ENCODE assay signal across 8 cellular contexts in genomic region chr4:119626943-119627266, GRCh38. TPM values are rescaled to one million over a fixed set of nuclear protein-coding genes. Genes with fewer than 3 reads are reported as not detected.
A peak's percentile ranks its signal among the peaks of the same experiment; 100 is the strongest.
DNase-seq lines count a peak whose midpoint lies in the region; ATAC-seq, FAIRE-seq and TF ChIP-seq lines count a peak whose summit lies in the region.

No MANE protein-coding gene starts in this region.

- H3K27ac Mint-ChIP-seq in activated T-cell treated with anti-CD3 and anti-CD28 coated beads, Interleukin-2, amount 50 U/mL, for 72 hours, result no peak overlapping the region
- no peak overlapping the region for H3K27ac Mint-ChIP-seq in stimulated activated naive CD8-positive, alpha-beta T cell treated with anti-CD3 and anti-CD28 coated beads, Interleukin-15, amount 100 ng/mL, for 72 hours

- H3K9me2 ChIP-seq in SK-N-SH, result no peaks in the 10 kb centered on the region

- FAIRE-seq in D721Med (lab: Jason Lieb, UNC), result no peak

- H3K4me1 Mint-ChIP-seq in activated T-cell treated with anti-CD3 and anti-CD28 coated beads, Interleukin-2, amount 50 U/mL, for 72 hours (ENCODE audit: low read depth), result peaks cover 17% of the 10 kb centered on the region
- H3K4me1 Mint-ChIP-seq in stimulated activated naive CD8-positive, alpha-beta T cell treated with anti-CD3 and anti-CD28 coated beads, Interleukin-15, amount 100 ng/mL, for 72 hours, result peaks cover 21% of the 10 kb centered on the region

- peak overlapping the region in 1 of 2 experiments; percentile 44; a peak in 1 of 4 replicates for H3K27ac ChIP-seq in SK-N-SH (ENCODE audit: low read depth in 2 of 2, low read length in 1 of 2)

- peaks cover 0 to 7% of the 10 kb centered on the region in 2 experiments; a peak in 2 of 4 replicates for H3K4me1 ChIP-seq in SK-N-SH (ENCODE audit: control insufficient read depth in 1 of 2, insufficient read depth in 2 of 2, low read depth in 1 of 2, low read length in 1 of 2)

- H3K9ac ChIP-seq in SK-N-SH, result peak overlapping the region; percentile 71

- H3K4me3 Mint-ChIP-seq in activated T-cell treated with anti-CD3 and anti-CD28 coated beads, Interleukin-2, amount 50 U/mL, for 72 hours, result peak overlapping the region; percentile 82 to 94
- peak overlapping the region; percentile 83 to 84 for H3K4me3 Mint-ChIP-seq in stimulated activated naive CD8-positive, alpha-beta T cell treated with anti-CD3 and anti-CD28 coated beads, Interleukin-15, amount 100 ng/mL, for 72 hours

- peak overlapping the region; percentile 96 for H3K4me2 ChIP-seq in SK-N-SH

- H3K9me3 ChIP-seq in SK-N-SH (no peaks in the 10 kb centered on the region), iPS-18c (ENCODE audit: control insufficient read depth, insufficient read depth, low read length) (no peaks in the 10 kb centered on the region)

- 0% methylated on average over 8 of the region's 18 CpGs for WGBS in SK-N-SH (ENCODE audit: low lambda C conversion rate)

- no peaks in the 10 kb centered on the region for H3K36me3 Mint-ChIP-seq in activated T-cell treated with anti-CD3 and anti-CD28 coated beads, Interleukin-2, amount 50 U/mL, for 72 hours (ENCODE audit: insufficient read depth in 2 of 2)

- TF ChIP-seq EP300 in SK-N-SH (IDR thresholded peaks at IDR 0.05; ENCODE audit: borderline replicate concordance in 1 of 2, low read depth in 1 of 2, low read length in 1 of 2), result no peak

- H4K20me1 ChIP-seq in SK-N-SH (ENCODE audit: insufficient read depth), result no peaks in the 10 kb centered on the region

- no peaks in the 10 kb centered on the region for H3K27me3 ChIP-seq in SK-N-SH (ENCODE audit: insufficient read depth)

- POLR2A ChIA-PET in SK-N-SH (lab: Yijun Ruan, JAX), result no interaction called here

- no peak for TF ChIP-seq CTCF in SK-N-SH (IDR thresholded peaks at IDR 0.05)
- TF ChIP-seq CTCF in D721Med (IDR thresholded peaks at IDR 0.05; ENCODE audit: insufficient read depth, missing control alignments), result no peak

- no peaks in the 10 kb centered on the region for H3K9me3 Mint-ChIP-seq in activated T-cell treated with anti-CD3 and anti-CD28 coated beads, Interleukin-2, amount 50 U/mL, for 72 hours
- no peaks in the 10 kb centered on the region for H3K9me3 Mint-ChIP-seq in stimulated activated naive CD8-positive, alpha-beta T cell treated with anti-CD3 and anti-CD28 coated beads, Interleukin-15, amount 100 ng/mL, for 72 hours

- peak overlapping the region; percentile 82 to 89 for H3K4me3 ChIP-seq in SK-N-SH (ENCODE audit: low read depth in 2 of 2, low read length in 1 of 2)
- peak overlapping the region; percentile 87 for H3K4me3 ChIP-seq in iPS-18c (ENCODE audit: insufficient read depth, low read depth, low read length)

- peaks cover 24% of the 10 kb centered on the region for H3K27me3 Mint-ChIP-seq in activated T-cell treated with anti-CD3 and anti-CD28 coated beads, Interleukin-2, amount 50 U/mL, for 72 hours (ENCODE audit: low read depth)
- H3K27me3 Mint-ChIP-seq in stimulated activated naive CD8-positive, alpha-beta T cell treated with anti-CD3 and anti-CD28 coated beads, Interleukin-15, amount 100 ng/mL, for 72 hours, result peaks cover 28% of the 10 kb centered on the region

- peak overlapping the region; percentile 99 for H2AFZ ChIP-seq in SK-N-SH (ENCODE audit: low read depth)

- CTCF ChIA-PET in SK-N-SH (lab: Yijun Ruan, JAX), result interaction anchor here (0.6 to 3.1 kb wide), 37 partner anchors 11 to 578 kb away, joined by 3 to 192 read pairs (median 5); partner anchors contain the start of gene MAD2L1

- no peak for TF ChIP-seq RAD21 in SK-N-SH (IDR thresholded peaks at IDR 0.05; ENCODE audit: low read length)

- ATAC-seq in SK-N-SH treated with all-trans-retinoic acid at 6 μM for 48 hours, result no peak
- ATAC-seq in activated T-cell treated with anti-CD3 and anti-CD28 coated beads, Interleukin-2, amount 50 U/mL, for 72 hours (replicated peaks in 1 of 2), result peak; percentile 0 to 1
- ATAC-seq in stimulated activated naive CD8-positive, alpha-beta T cell treated with anti-CD3 and anti-CD28 coated beads, Interleukin-15, amount 100 ng/mL, for 72 hours, result peak; percentile 4

- DNase-seq in SK-N-SH (no peak), D721Med (ENCODE audit: insufficient read length, low spot score) (no peak), amniotic stem cell (lab: John Stamatoyannopoulos, UW) (no peak), NCI-H1930 (lab: John Stamatoyannopoulos, UW) (no peak)
- no peak for DNase-seq in activated T-cell treated with anti-CD3 and anti-CD28 coated beads, Interleukin-2, amount 50 U/mL, for 72 hours
- no peak for DNase-seq in stimulated activated naive CD8-positive, alpha-beta T cell treated with anti-CD3 and anti-CD28 coated beads, Interleukin-15, amount 100 ng/mL, for 72 hours

- no peaks in the 10 kb centered on the region for H3K36me3 ChIP-seq in SK-N-SH (replicated peaks in 1 of 2; ENCODE audit: control insufficient read depth in 1 of 2, insufficient read depth in 2 of 2, low read length in 1 of 2)

- H3K79me2 ChIP-seq in SK-N-SH (ENCODE audit: insufficient read depth), result peaks cover 11% of the 10 kb centered on the region; the same call in 1 of the 2 replicates

- no peaks in the 10 kb centered on the region for H3F3A ChIP-seq in SK-N-SH (replicated peaks; ENCODE audit: insufficient read depth)

TF ChIP-seq in SK-N-SH, 30 proteins besides CTCF, POLR2A, EP300 and RAD21 (continues in another document):
- 0 out of 2 replicates have a peak, but pooled peaks have one; percentile 13 for TF ChIP-seq MAX (IDR thresholded peaks at IDR 0.05; ENCODE audit: low read depth)
- TF ChIP-seq FOSL2 (IDR thresholded peaks at IDR 0.05; ENCODE audit: borderline replicate concordance, low read depth), result no peak
- TF ChIP-seq REST (IDR thresholded peaks at IDR 0.05; ENCODE audit: low read depth, low read length), result no peak
- TF ChIP-seq RFX5 (IDR thresholded peaks at IDR 0.05; ENCODE audit: low read length), result no peak

TF ChIP-seq in SK-N-SH treated with all-trans-retinoic acid at 6 μM for 48 hours, 23 proteins besides CTCF, POLR2A, EP300 and RAD21 (continues in another document):
- TF ChIP-seq ESRRG (CRISPR knock-in tag; IDR thresholded peaks at IDR 0.05), result no peak
- no peak for TF ChIP-seq ZC3H10 (CRISPR knock-in tag; IDR thresholded peaks at IDR 0.05)
- no peak for TF ChIP-seq PPARA (CRISPR knock-in tag; IDR thresholded peaks at IDR 0.05; ENCODE audit: borderline replicate concordance)
- TF ChIP-seq ZNF565 (CRISPR knock-in tag; conservative IDR thresholded peaks at IDR 0.05; ENCODE audit: low read depth), result no peak
- TF ChIP-seq CREB5 (CRISPR knock-in tag; IDR thresholded peaks at IDR 0.05; ENCODE audit: low read depth), result no peak
- TF ChIP-seq RARB (CRISPR knock-in tag; IDR thresholded peaks at IDR 0.05), result no peak
- TF ChIP-seq ARNTL (CRISPR knock-in tag; IDR thresholded peaks at IDR 0.05; ENCODE audit: borderline replicate concordance, low read depth), result no peak
- TF ChIP-seq PATZ1 (CRISPR knock-in tag; IDR thresholded peaks at IDR 0.05; ENCODE audit: borderline replicate concordance), result no peak
- no peak for TF ChIP-seq CSDC2 (CRISPR knock-in tag; IDR thresholded peaks at IDR 0.05)
- no peak for TF ChIP-seq POU6F1 (CRISPR knock-in tag; IDR thresholded peaks at IDR 0.05; ENCODE audit: borderline replicate concordance, low read depth)
- no peak for TF ChIP-seq ZFP3 (CRISPR knock-in tag; IDR thresholded peaks at IDR 0.05)
- no peak for TF ChIP-seq GLIS3 (CRISPR knock-in tag; IDR thresholded peaks at IDR 0.05)

RNA-seq across cellular contexts. Expression of gene PDE5A, which starts 1.7 kb away (rescaled TPM):
- 6.4 and 10.1 TPM in 2 replicates for polyA plus RNA-seq in SK-N-SH (2012; rRNA removed)
- 9.0 and 10.7 TPM in 2 replicates for polyA plus RNA-seq in SK-N-SH (2012; cell fraction: cytosol; rRNA removed)
- 9.0 and 21.7 TPM in 2 replicates for polyA plus RNA-seq in SK-N-SH (2012; cell fraction: nucleus; rRNA removed)
- 1 to 10 TPM in 1 of 2 donors, under 1 TPM in 1; 0.94 to 1.0 TPM for total RNA-seq in activated T-cell treated with anti-CD3 and anti-CD28 coated beads, Interleukin-2, amount 50 U/mL, for 72 hours
